ENCODE assay signal across 23 cellular contexts in the genomic region with DNA sequence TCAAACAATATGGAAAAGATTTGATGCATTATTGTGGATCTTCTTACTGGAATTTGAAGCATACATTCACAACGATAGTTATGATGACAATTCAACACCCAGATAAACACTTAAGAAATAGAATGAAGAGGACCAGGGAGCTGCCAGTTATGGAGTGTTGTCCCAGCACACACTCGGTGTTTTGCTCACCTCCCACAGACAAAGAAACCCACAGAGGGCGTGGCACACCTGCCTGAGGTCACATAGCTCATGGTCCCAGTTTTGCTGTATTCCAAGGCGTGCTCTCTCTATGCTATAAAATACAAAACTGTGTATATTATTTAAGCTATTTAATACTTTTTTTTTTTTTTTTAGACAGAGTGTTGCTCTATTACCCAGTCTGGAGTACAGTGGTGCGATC.
"Had no signal": no experiment of that assay in that cellular context is flagged by ENCODE, and none has a peak within 500 bp of the region (broad histone marks: within the 10 kb centered on the region; RNA-seq: fewer than 3 reads in every experiment).

No MANE protein-coding gene starts in this region.

- H3K4me1 ChIP-seq: prostate gland, uterus had no signal

- H3K27me3 ChIP-seq: esophagus squamous epithelium, gastroesophageal sphincter, heart left ventricle, ovary, spleen, tibial artery, uterus had no signal

- DNase-seq: activated B cell treated with CpG ODN at 0.5 μM for 24 hours; activated CD4-positive, alpha-beta T cell treated with anti-CD3 and anti-CD28 coated beads for 36 hours; activated CD4-positive, alpha-beta T cell treated with anti-CD3 and anti-CD28 coated beads, Interleukin-2, amount 50 U/mL, for 48 hours; activated CD8-positive, alpha-beta memory T cell treated with anti-CD3 and anti-CD28 coated beads, Interleukin-2, amount 50 U/mL, for 48 hours; activated effector memory CD4-positive, alpha-beta T cell treated with Interleukin-2 at 50 U/mL for 16 hours; activated naive CD4-positive, alpha-beta T cell treated with anti-CD3 and anti-CD28 coated beads, Interleukin-2, amount 10 ng/mL, durations not matched to agents 7 days and 5 days; activated T-cell treated with anti-CD3 and anti-CD28 coated beads, Interleukin-2, amount 50 U/mL, for 72 hours; amygdala; cortex of kidney; endodermal cell; esophagus squamous epithelium; heart left ventricle; mesenchymal stem cell; ovary; spleen; stimulated activated CD4-positive, alpha-beta T cell treated with anti-CD3 and anti-CD28 coated beads, Interleukin-4, amount 100 ng/mL, for 1 hour; substantia nigra; T1000; tibial artery; uterus had no signal

- H3K4me3 ChIP-seq: esophagus squamous epithelium, gastroesophageal sphincter, heart left ventricle, ovary, prostate gland, spleen, tibial artery, uterus had no signal

- H3K36me3 ChIP-seq: esophagus squamous epithelium, gastroesophageal sphincter, heart left ventricle, neutrophil, ovary, prostate gland, spleen, tibial artery, uterus had no signal

- ATAC-seq: activated CD4-positive, alpha-beta T cell treated with anti-CD3 and anti-CD28 coated beads for 36 hours; activated T-cell treated with anti-CD3 and anti-CD28 coated beads, Interleukin-2, amount 50 U/mL, for 72 hours; gastroesophageal sphincter; heart left ventricle had no signal

- H3K9me3 ChIP-seq: esophagus squamous epithelium, gastroesophageal sphincter, heart left ventricle, neutrophil, ovary, prostate gland, spleen, tibial artery, uterus had no signal

- H3K27ac ChIP-seq: esophagus squamous epithelium, gastroesophageal sphincter, heart left ventricle, neutrophil, ovary, prostate gland, spleen, tibial artery, uterus had no signal
